ENCODE assay signal across 18 cellular contexts in the genomic region with DNA sequence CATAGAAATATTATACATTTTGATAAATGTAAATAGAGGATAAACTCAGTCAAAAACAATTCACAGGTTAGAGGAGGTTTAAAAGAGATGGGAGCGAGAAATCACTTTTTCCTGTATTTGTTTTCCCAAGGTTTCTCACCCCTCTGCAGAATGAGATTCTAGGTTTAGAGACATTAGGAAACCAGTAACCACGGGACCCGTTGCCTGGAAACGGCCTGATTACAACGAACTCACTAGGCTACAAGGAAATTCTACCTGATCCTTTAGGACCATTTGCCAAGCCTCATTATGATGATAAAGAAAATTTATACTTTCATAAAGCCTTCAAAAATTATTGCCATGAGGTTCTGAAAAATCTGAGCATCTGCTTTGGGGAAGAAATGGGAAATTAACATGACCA.
DNase-seq lines count a peak whose midpoint lies in the region; ATAC-seq and TF ChIP-seq lines count a peak whose summit lies in the region.
"Had no signal": no experiment of that assay in that cellular context is flagged by ENCODE, and none has a peak within 500 bp of the region (broad histone marks: within the 10 kb centered on the region; RNA-seq: fewer than 3 reads in every experiment).

No MANE protein-coding gene starts in this region.

- H3K9me3 Mint-ChIP-seq in WTC11, result no peaks in the 10 kb centered on the region
- no peaks in the 10 kb centered on the region for H3K9me3 Mint-ChIP-seq in neural progenitor cell
- H3K9me3 Mint-ChIP-seq in immature natural killer cell, result peaks cover 1 to 41% (median 17%) of the 10 kb centered on the region in 6 donors

- no peak overlapping the region for H3K4me3 Mint-ChIP-seq in WTC11
- H3K4me3 Mint-ChIP-seq in neural progenitor cell, result no peak overlapping the region
- H3K4me3 Mint-ChIP-seq in immature natural killer cell, result no peak overlapping the region
- H3K4me3 Mint-ChIP-seq: activated naive CD4-positive, alpha-beta T cell treated with anti-CD3 and anti-CD28 coated beads for 36 hours; CD14-positive monocyte had no signal

- H3K9me3 ChIP-seq in neural progenitor cell (ENCODE audit: low read depth), result no peaks in the 10 kb centered on the region
- H3K9me3 ChIP-seq: SJSA1, stomach had no signal

- H3K4me3 ChIP-seq in neural progenitor cell, result no peak overlapping the region
- H3K4me3 ChIP-seq: SJSA1, stomach had no signal

- no peak overlapping the region for H2AFZ ChIP-seq in neural progenitor cell (replicated peaks)

- H3K27ac Mint-ChIP-seq in WTC11 (no peak overlapping the region), neural progenitor cell (no peak overlapping the region), immature natural killer cell (no peak overlapping the region)
- H3K27ac Mint-ChIP-seq: activated naive CD4-positive, alpha-beta T cell treated with anti-CD3 and anti-CD28 coated beads for 36 hours; CD14-positive monocyte had no signal

- H3K9ac ChIP-seq in neural progenitor cell, result no peak overlapping the region
- H3K9ac ChIP-seq: KMS-11 had no signal

- H3F3A ChIP-seq in neural progenitor cell (ENCODE audit: low read depth), result no peaks in the 10 kb centered on the region

- H3K27me3 ChIP-seq in neural progenitor cell, result no peaks in the 10 kb centered on the region
- H3K27me3 ChIP-seq: SJSA1, stomach had no signal

- POLR2A ChIA-PET in WTC11 (lab: Charles Lee), result no interaction called here

- DNase-seq in NCI-H2029 (lab: John Stamatoyannopoulos, UW) (peak; percentile 65), NCI-H2029 treated with DMSO at 0.1 percent for 48 hours (lab: John Stamatoyannopoulos, UW) (no peak), NCI-H1436 treated with DMSO at 0.1 percent for 48 hours (lab: John Stamatoyannopoulos, UW) (peak; percentile 36), WTC11 (ENCODE audit: low spot score) (peak; percentile 13), neural progenitor cell (ENCODE audit: low spot score) (peak; percentile 31), immature natural killer cell (no peak)
- DNase-seq: activated CD4-positive, alpha-beta T cell treated with anti-CD3 and anti-CD28 coated beads for 4 hours; activated naive CD4-positive, alpha-beta T cell treated with anti-CD3 and anti-CD28 coated beads for 36 hours; erythroblast; PC-3; right cardiac atrium; stomach; T-helper 9 cell had no signal

- H3K4me2 ChIP-seq in neural progenitor cell, result no peak overlapping the region
- H3K4me2 ChIP-seq: KMS-11 had no signal

- no peaks in the 10 kb centered on the region for H3K36me3 ChIP-seq in neural progenitor cell
- H3K36me3 ChIP-seq: SJSA1, stomach had no signal

- H3K79me2 ChIP-seq in neural progenitor cell (ENCODE audit: low read depth), result no peaks in the 10 kb centered on the region

- no peak overlapping the region for H3K27ac ChIP-seq in neural progenitor cell
- H3K27ac ChIP-seq: KMS-11, SJSA1, stomach had no signal

- TF ChIP-seq CTCF in WTC11 (IDR thresholded peaks at IDR 0.05) (no peak), neural progenitor cell (IDR thresholded peaks at IDR 0.05) (no peak)

- CTCF ChIA-PET in WTC11 (lab: Charles Lee), result interaction anchor here (0.6 kb wide), 1 partner anchor 123 kb away, joined by 3 read pairs; no protein-coding TSS in a partner anchor

- H3K36me3 Mint-ChIP-seq in WTC11, result no peaks in the 10 kb centered on the region
- no peaks in the 10 kb centered on the region for H3K36me3 Mint-ChIP-seq in neural progenitor cell
- H3K36me3 Mint-ChIP-seq in immature natural killer cell, result no peaks in the 10 kb centered on the region
- H3K36me3 Mint-ChIP-seq: CD14-positive monocyte had no signal

- H3K27me3 Mint-ChIP-seq in WTC11 (ENCODE audit: low read depth) (no peaks in the 10 kb centered on the region), neural progenitor cell (ENCODE audit: insufficient read depth, low read depth) (no peaks in the 10 kb centered on the region), immature natural killer cell (ENCODE audit: low read depth in 3 of 3) (peaks cover 0 to under 1% (median 0%) of the 10 kb centered on the region in 3 donors)

- no peaks in the 10 kb centered on the region for H4K20me1 ChIP-seq in neural progenitor cell (ENCODE audit: low read depth)

- H3K4me1 Mint-ChIP-seq in WTC11 (peaks cover 51% of the 10 kb centered on the region), neural progenitor cell (peaks cover 4% of the 10 kb centered on the region), immature natural killer cell (no peaks in the 10 kb centered on the region)
- H3K4me1 Mint-ChIP-seq: CD14-positive monocyte had no signal

- ATAC-seq in WTC11, result no peak
- ATAC-seq in GM19395 (IDR thresholded peaks at IDR 0.05; ENCODE audit: unreplicated experiment), result no peak
- ATAC-seq in GM19035 (IDR thresholded peaks at IDR 0.05; ENCODE audit: unreplicated experiment), result no peak
- ATAC-seq: PC-3, right cardiac atrium had no signal

- H3K4me1 ChIP-seq in neural progenitor cell, result peaks cover 14% of the 10 kb centered on the region
- H3K4me1 ChIP-seq: SJSA1, stomach had no signal

TF ChIP-seq in WTC11, 78 proteins besides CTCF, POLR2A, EP300 and RAD21 (continues in another document):
- TF ChIP-seq, protein P1, sequence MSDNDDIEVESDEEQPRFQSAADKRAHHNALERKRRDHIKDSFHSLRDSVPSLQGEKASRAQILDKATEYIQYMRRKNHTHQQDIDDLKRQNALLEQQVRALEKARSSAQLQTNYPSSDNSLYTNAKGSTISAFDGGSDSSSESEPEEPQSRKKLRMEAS (CRISPR knock-in tag; IDR thresholded peaks at IDR 0.05), result no peak
- no peak for TF ChIP-seq SP1 (CRISPR knock-in tag; conservative IDR thresholded peaks at IDR 0.05)
- TF ChIP-seq USF1 (CRISPR knock-in tag; IDR thresholded peaks at IDR 0.05), result no peak
- no peak for TF ChIP-seq NFATC4 (CRISPR knock-in tag; IDR thresholded peaks at IDR 0.05)
- no peak for TF ChIP-seq ZNF263 (CRISPR knock-in tag; IDR thresholded peaks at IDR 0.05; ENCODE audit: low read depth)
- TF ChIP-seq RORB (CRISPR knock-in tag; IDR thresholded peaks at IDR 0.05), result no peak
- no peak for TF ChIP-seq TP53 (CRISPR knock-in tag; IDR thresholded peaks at IDR 0.05)
- TF ChIP-seq MXD4 (CRISPR knock-in tag; IDR thresholded peaks at IDR 0.05; ENCODE audit: borderline replicate concordance), result no peak
- no peak for TF ChIP-seq USF2 (CRISPR knock-in tag; IDR thresholded peaks at IDR 0.05)
- TF ChIP-seq, protein P2, sequence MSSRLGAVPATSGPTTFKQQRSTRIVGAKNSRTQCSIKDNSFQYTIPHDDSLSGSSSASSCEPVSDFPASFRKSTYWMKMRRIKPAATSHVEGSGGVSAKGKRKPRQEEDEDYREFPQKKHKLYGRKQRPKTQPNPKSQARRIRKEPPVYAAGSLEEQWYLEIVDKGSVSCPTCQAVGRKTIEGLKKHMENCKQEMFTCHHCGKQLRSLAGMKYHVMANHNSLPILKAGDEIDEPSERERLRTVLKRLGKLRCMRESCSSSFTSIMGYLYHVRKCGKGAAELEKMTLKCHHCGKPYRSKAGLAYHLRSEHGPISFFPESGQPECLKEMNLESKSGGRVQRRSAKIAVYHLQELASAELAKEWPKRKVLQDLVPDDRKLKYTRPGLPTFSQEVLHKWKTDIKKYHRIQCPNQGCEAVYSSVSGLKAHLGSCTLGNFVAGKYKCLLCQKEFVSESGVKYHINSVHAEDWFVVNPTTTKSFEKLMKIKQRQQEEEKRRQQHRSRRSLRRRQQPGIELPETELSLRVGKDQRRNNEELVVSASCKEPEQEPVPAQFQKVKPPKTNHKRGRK (CRISPR knock-in tag; IDR thresholded peaks at IDR 0.05; ENCODE audit: borderline replicate concordance), result no peak
- TF ChIP-seq SMAD4 (CRISPR knock-in tag; IDR thresholded peaks at IDR 0.05), result no peak
- TF ChIP-seq, protein P3, sequence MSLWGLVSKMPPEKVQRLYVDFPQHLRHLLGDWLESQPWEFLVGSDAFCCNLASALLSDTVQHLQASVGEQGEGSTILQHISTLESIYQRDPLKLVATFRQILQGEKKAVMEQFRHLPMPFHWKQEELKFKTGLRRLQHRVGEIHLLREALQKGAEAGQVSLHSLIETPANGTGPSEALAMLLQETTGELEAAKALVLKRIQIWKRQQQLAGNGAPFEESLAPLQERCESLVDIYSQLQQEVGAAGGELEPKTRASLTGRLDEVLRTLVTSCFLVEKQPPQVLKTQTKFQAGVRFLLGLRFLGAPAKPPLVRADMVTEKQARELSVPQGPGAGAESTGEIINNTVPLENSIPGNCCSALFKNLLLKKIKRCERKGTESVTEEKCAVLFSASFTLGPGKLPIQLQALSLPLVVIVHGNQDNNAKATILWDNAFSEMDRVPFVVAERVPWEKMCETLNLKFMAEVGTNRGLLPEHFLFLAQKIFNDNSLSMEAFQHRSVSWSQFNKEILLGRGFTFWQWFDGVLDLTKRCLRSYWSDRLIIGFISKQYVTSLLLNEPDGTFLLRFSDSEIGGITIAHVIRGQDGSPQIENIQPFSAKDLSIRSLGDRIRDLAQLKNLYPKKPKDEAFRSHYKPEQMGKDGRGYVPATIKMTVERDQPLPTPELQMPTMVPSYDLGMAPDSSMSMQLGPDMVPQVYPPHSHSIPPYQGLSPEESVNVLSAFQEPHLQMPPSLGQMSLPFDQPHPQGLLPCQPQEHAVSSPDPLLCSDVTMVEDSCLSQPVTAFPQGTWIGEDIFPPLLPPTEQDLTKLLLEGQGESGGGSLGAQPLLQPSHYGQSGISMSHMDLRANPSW (CRISPR knock-in tag; conservative IDR thresholded peaks at IDR 0.05; ENCODE audit: low read depth), result no peak
- TF ChIP-seq RELA (CRISPR knock-in tag; IDR thresholded peaks at IDR 0.05; ENCODE audit: borderline replicate concordance), result no peak
- TF ChIP-seq FOXJ3 (CRISPR knock-in tag; IDR thresholded peaks at IDR 0.05; ENCODE audit: borderline replicate concordance), result no peak

Comparison
In these comparisons a context has a peak if more than half of its experiments do, and no peak if none do; other contexts are left out.
1. DNase-seq: peak in NCI-H2029 (single experiment), NCI-H1436 treated with DMSO at 0.1 percent for 48 hours (single experiment), WTC11 (single experiment) and neural progenitor cell (single experiment); none in NCI-H2029 treated with DMSO at 0.1 percent for 48 hours (single experiment) and immature natural killer cell (0 of 3).